In genomic region chr18:79379251-79379905, GRCh38 we compare ENCODE assay signal across 12 cellular contexts. TPM values are rescaled to one million over a fixed set of nuclear protein-coding genes. Genes with fewer than 3 reads are reported as not detected.
A peak's percentile ranks its signal among the peaks of the same experiment; 100 is the strongest.
DNase-seq lines count a peak whose midpoint lies in the region; ATAC-seq, FAIRE-seq and TF ChIP-seq lines count a peak whose summit lies in the region.
"Had no signal": no experiment of that assay in that cellular context is flagged by ENCODE, and none has a peak within 500 bp of the region (broad histone marks: within the 10 kb centered on the region; RNA-seq: fewer than 3 reads in every experiment).

No MANE protein-coding gene starts in this region.

- TF ChIP-seq RAD21 in HepG2 (CRISPR knock-in tag; IDR thresholded peaks at IDR 0.05), result no peak

- H3K27me3 ChIP-seq in OCI-LY3 (ENCODE audit: low read depth, low read length), result no peaks in the 10 kb centered on the region
- H3K27me3 ChIP-seq in testis, result no peaks in the 10 kb centered on the region
- H3K27me3 ChIP-seq in HepG2 (ENCODE audit: control insufficient read depth in 1 of 2, insufficient read depth in 2 of 2, low read length in 2 of 2), result peaks cover 0 to 13% of the 10 kb centered on the region in 2 experiments; a peak in 3 of 5 replicates
- H3K27me3 ChIP-seq: brain microvascular endothelial cell, gastroesophageal sphincter had no signal

- no peak for FAIRE-seq in HepG2 (lab: Jason Lieb, UNC)

- H3K27me3 Mint-ChIP-seq in glutamatergic neuron (ENCODE audit: unreplicated experiment), result peaks cover 2% of the 10 kb centered on the region
- H3K27me3 Mint-ChIP-seq: effector memory CD8-positive, alpha-beta T cell had no signal

- peak overlapping the region; percentile 84 for H3K27ac ChIP-seq in OCI-LY3 (ENCODE audit: low read length)
- no peak overlapping the region for H3K27ac ChIP-seq in testis
- no peak overlapping the region for H3K27ac ChIP-seq in HepG2 (ENCODE audit: extremely low read length, insufficient read depth, low read length)
- H3K27ac ChIP-seq: brain microvascular endothelial cell had no signal

- DNase-seq in cardiac septum (ENCODE audit: low spot score) (peak; percentile 31), left ventricle myocardium superior (no peak), glutamatergic neuron (no peak), testis (peak; percentile 14), NCI-H2107 treated with DMSO at 0.1 percent for 48 hours (lab: John Stamatoyannopoulos, UW; ENCODE audit: unreplicated experiment) (no peak), HepG2 (ENCODE audit: low spot score) (no peak)
- DNase-seq: NK-92 treated with Interleukin-12 subunit alpha and Interleukin-12 subunit beta, amount 100 ng/mL, for 24 hours had no signal

- TF ChIP-seq EP300 in HepG2 (IDR thresholded peaks at IDR 0.05; ENCODE audit: low read depth in 2 of 2, low read length in 2 of 2) (no peak), HepG2 (CRISPR knock-in tag; IDR thresholded peaks at IDR 0.05; ENCODE audit: borderline replicate concordance) (no peak)

- no peak for TF ChIP-seq CTCF in OCI-LY3 (IDR thresholded peaks at IDR 0.05; ENCODE audit: low read depth, low read length)
- TF ChIP-seq CTCF in glutamatergic neuron (IDR thresholded peaks at IDR 0.05; ENCODE audit: partially characterized antibody, unreplicated experiment), result peak; percentile 29
- TF ChIP-seq CTCF in testis (IDR thresholded peaks at IDR 0.05), result peak in 1 of 3 experiments; percentile 19
- TF ChIP-seq CTCF in HepG2 (CRISPR knock-in tag; IDR thresholded peaks at IDR 0.05), result no peak

- H3K4me2 ChIP-seq in OCI-LY3 (ENCODE audit: low read length) (peak overlapping the region; percentile 82), HepG2 (ENCODE audit: low read depth, low read length) (no peak overlapping the region)

- no peak overlapping the region for H3K27ac Mint-ChIP-seq in glutamatergic neuron (ENCODE audit: unreplicated experiment)

- no TSS peak for BruUV-seq in HepG2 (replicated peaks; lab: Mats Ljungman, UMichigan)

- POLR2A ChIA-PET in HepG2 (lab: Yijun Ruan, JAX), result no interaction called here

- H2AFZ ChIP-seq in OCI-LY3 (ENCODE audit: low read depth, low read length) (no peak overlapping the region), HepG2 (ENCODE audit: low read length) (no peak overlapping the region)

- H3K4me1 Mint-ChIP-seq in glutamatergic neuron (ENCODE audit: low read depth, unreplicated experiment), result peaks cover 3% of the 10 kb centered on the region

- ATAC-seq in left ventricle myocardium superior, result no peak
- no peak for ATAC-seq in GM21529 (IDR thresholded peaks at IDR 0.05; ENCODE audit: unreplicated experiment)
- ATAC-seq in HepG2, result no peak

- CTCF ChIA-PET in HepG2 (lab: Yijun Ruan, JAX; ENCODE audit: low intra/inter-chr PET ratio, low total read pairs), result interaction anchor here (1.1 to 1.4 kb wide), 2 partner anchors 147 to 149 kb away, joined by 3 to 4 read pairs; no protein-coding TSS in a partner anchor

- H3K79me2 ChIP-seq in OCI-LY3 (ENCODE audit: low read length), result no peaks in the 10 kb centered on the region
- no peaks in the 10 kb centered on the region for H3K79me2 ChIP-seq in HepG2 (ENCODE audit: insufficient read depth, low read length)

- H3K4me3 ChIP-seq in OCI-LY3 (ENCODE audit: low read length) (peak overlapping the region; percentile 55), testis (peak overlapping the region in 1 of 2 donors; percentile 21), HepG2 (replicated peaks in 1 of 3; ENCODE audit: insufficient read depth in 1 of 3, low read depth in 2 of 3, low read length in 3 of 3) (no peak overlapping the region)
- H3K4me3 ChIP-seq: gastroesophageal sphincter had no signal

- TF ChIP-seq POLR2A in testis (IDR thresholded peaks at IDR 0.05) (no peak), HepG2 (IDR thresholded peaks at IDR 0.05; ENCODE audit: insufficient read depth in 1 of 2, low read depth in 2 of 2, low read length in 2 of 2) (no peak)

- H3K36me3 ChIP-seq in OCI-LY3 (replicated peaks; ENCODE audit: low read depth, low read length) (peaks cover 19% of the 10 kb centered on the region), testis (ENCODE audit: low read depth, missing control alignments) (no peaks in the 10 kb centered on the region), HepG2 (replicated peaks in 1 of 2; ENCODE audit: control insufficient read depth in 1 of 2, insufficient read depth in 2 of 2, low read length in 2 of 2) (no peaks in the 10 kb centered on the region)
- H3K36me3 ChIP-seq: brain microvascular endothelial cell had no signal

- H3K9ac ChIP-seq in OCI-LY3 (ENCODE audit: low read length), result peak overlapping the region; percentile 55
- H3K9ac ChIP-seq in HepG2 (ENCODE audit: insufficient read depth, low read depth, low read length), result no peak overlapping the region

- H3K36me3 Mint-ChIP-seq in glutamatergic neuron (ENCODE audit: unreplicated experiment), result no peaks in the 10 kb centered on the region

- H3K4me3 Mint-ChIP-seq in glutamatergic neuron (ENCODE audit: unreplicated experiment), result no peak overlapping the region

- in situ Hi-C loops in HepG2 (cut with HindIII; ENCODE audit: extremely low pct_ligation_motif_present, low pct_unique_long_range_greater_than_20kb), result loop anchor here (5.0 kb wide), 1 partner anchor 263 kb away; no protein-coding TSS in a partner anchor

- H4K20me1 ChIP-seq in OCI-LY3 (ENCODE audit: insufficient read depth, low read length) (no peaks in the 10 kb centered on the region), HepG2 (ENCODE audit: insufficient read depth, low read length) (peaks cover 3% of the 10 kb centered on the region; the same call in 1 of the 2 replicates)

- intact Hi-C loops in cardiac septum (cut with DNase I) (loop anchor here (1.0 kb wide), 1 partner anchor 265 kb away; no protein-coding TSS in a partner anchor), left ventricle myocardium superior (cut with micrococcal nuclease) (loop anchor here (5.0 kb wide), 1 partner anchor 148 kb away; no protein-coding TSS in a partner anchor), testis (cut with DNase I; ENCODE audit: low total_unique reads) (no loop called here), HepG2 (cut with micrococcal nuclease; ENCODE audit: unreplicated experiment) (no loop called here)

- WGBS in testis, 2 donors, result 51 to 56% methylated on average over 22 of the region's 22 CpGs
- WGBS in HepG2 (ENCODE audit: low lambda C conversion rate), result 89% methylated on average over 21 of the region's 22 CpGs

- H3K9me3 Mint-ChIP-seq in glutamatergic neuron (ENCODE audit: unreplicated experiment), result peaks cover 4% of the 10 kb centered on the region
- H3K9me3 Mint-ChIP-seq: effector memory CD8-positive, alpha-beta T cell had no signal

- no peaks in the 10 kb centered on the region for H3K9me3 ChIP-seq in OCI-LY3 (ENCODE audit: insufficient read depth, low read length)
- H3K9me3 ChIP-seq in testis, result no peaks in the 10 kb centered on the region
- H3K9me3 ChIP-seq in HepG2 (ENCODE audit: low read length), result no peaks in the 10 kb centered on the region
- H3K9me3 ChIP-seq: gastroesophageal sphincter had no signal

- H3K4me1 ChIP-seq in OCI-LY3 (ENCODE audit: low read length), result peaks cover 72% of the 10 kb centered on the region
- H3K4me1 ChIP-seq in testis, result no peaks in the 10 kb centered on the region
- no peaks in the 10 kb centered on the region for H3K4me1 ChIP-seq in HepG2 (ENCODE audit: insufficient read depth, low read length)

TF ChIP-seq in HepG2, 621 proteins besides CTCF, POLR2A, EP300 and RAD21 (continues in another document):
- TF ChIP-seq ZNF768 (CRISPR knock-in tag; IDR thresholded peaks at IDR 0.05), result no peak
- TF ChIP-seq SMYD3 (CRISPR knock-in tag; IDR thresholded peaks at IDR 0.05), result no peak
- no peak for TF ChIP-seq ZNF282 (IDR thresholded peaks at IDR 0.05; ENCODE audit: partially characterized antibody)

RNA-seq across cellular contexts. Expression of gene NFATC1, which starts 16.4 kb away (rescaled TPM):
- 16.4 TPM for total RNA-seq in cardiac septum
- total RNA-seq in left ventricle myocardium superior, result 18.7 TPM
- total RNA-seq in glutamatergic neuron (ENCODE audit: unreplicated experiment), result 5.3 TPM
- total RNA-seq in testis, result 10 to 100 TPM; 22.2 to 28.1 TPM
- polyA plus RNA-seq in testis (ENCODE audit: insufficient read depth, low read depth, low replicate concordance), result 27.5 TPM
- total RNA-seq in HepG2 (2016; rRNA removed; fragmentation: Illumina TruSeq; extraction: Trizol), result not detected in 2 replicates
- total RNA-seq in HepG2 (2016; cell fraction: cytosol; rRNA removed; fragmentation: Illumina TruSeq; extraction: Trizol; ENCODE audit: low read depth), result not detected in 2 replicates
- not detected in 2 replicates for total RNA-seq in HepG2 (2016; cell fraction: insoluble cytoplasmic fraction; rRNA removed; fragmentation: Illumina TruSeq; extraction: Trizol)
- total RNA-seq in HepG2 (2016; cell fraction: membrane; rRNA removed; fragmentation: Illumina TruSeq; extraction: Trizol), result not detected in 2 replicates
- not detected in 2 replicates for total RNA-seq in HepG2 (2016; cell fraction: nucleus; rRNA removed; fragmentation: Illumina TruSeq; extraction: Trizol)
- 0.04 TPM in 1 of 2 replicates, not detected in the other for polyA plus RNA-seq in HepG2 (2011; rRNA removed)
- 0.03 TPM in 1 of 2 replicates, not detected in the other for polyA plus RNA-seq in HepG2 (2011; cell fraction: cytosol; rRNA removed)
- 0.12 and 0.23 TPM in 2 replicates for polyA plus RNA-seq in HepG2 (2011; cell fraction: nucleus; rRNA removed)
- 0.04 and 0.05 TPM in 2 replicates for polyA plus RNA-seq in HepG2 (2012)
- polyA plus RNA-seq in HepG2 (2016; cell fraction: cytosol; fragmentation: Illumina TruSeq; extraction: Trizol; ENCODE audit: low read depth), result not detected in 2 replicates
- polyA plus RNA-seq in HepG2 (2016; cell fraction: insoluble cytoplasmic fraction; fragmentation: Illumina TruSeq; extraction: Trizol; ENCODE audit: low read depth), result not detected in 2 replicates
- not detected in 2 replicates for polyA plus RNA-seq in HepG2 (2016; cell fraction: membrane; fragmentation: Illumina TruSeq; extraction: Trizol; ENCODE audit: low read depth)
- polyA plus RNA-seq in HepG2 (2016; cell fraction: nucleus; fragmentation: Illumina TruSeq; extraction: Trizol; ENCODE audit: insufficient read depth, low read depth), result not detected in 2 replicates
- polyA minus RNA-seq in HepG2 (2011; rRNA and poly(A)+ RNA removed; ENCODE audit: low replicate concordance), result 0.42 TPM in 1 of 2 replicates, not detected in the other
- not detected in 2 replicates for polyA minus RNA-seq in HepG2 (2011; cell fraction: cytosol; rRNA and poly(A)+ RNA removed)
- not detected in 2 replicates for polyA minus RNA-seq in HepG2 (2011; cell fraction: nucleus; rRNA and poly(A)+ RNA removed)

Comparison
In these comparisons a context has a peak if more than half of its experiments do, and no peak if none do; other contexts are left out.
1. DNase-seq: peak in cardiac septum (single experiment) and testis (single experiment); none in left ventricle myocardium superior (single experiment), glutamatergic neuron (single experiment), NCI-H2107 treated with DMSO at 0.1 percent for 48 hours (single experiment) and HepG2 (single experiment).
2. intact Hi-C loops: an anchor here in cardiac septum (1.0 kb wide) and left ventricle myocardium superior (5.0 kb wide); none called in testis and HepG2.